ENCODE assay signal across 2 cellular contexts in the genomic region with DNA sequence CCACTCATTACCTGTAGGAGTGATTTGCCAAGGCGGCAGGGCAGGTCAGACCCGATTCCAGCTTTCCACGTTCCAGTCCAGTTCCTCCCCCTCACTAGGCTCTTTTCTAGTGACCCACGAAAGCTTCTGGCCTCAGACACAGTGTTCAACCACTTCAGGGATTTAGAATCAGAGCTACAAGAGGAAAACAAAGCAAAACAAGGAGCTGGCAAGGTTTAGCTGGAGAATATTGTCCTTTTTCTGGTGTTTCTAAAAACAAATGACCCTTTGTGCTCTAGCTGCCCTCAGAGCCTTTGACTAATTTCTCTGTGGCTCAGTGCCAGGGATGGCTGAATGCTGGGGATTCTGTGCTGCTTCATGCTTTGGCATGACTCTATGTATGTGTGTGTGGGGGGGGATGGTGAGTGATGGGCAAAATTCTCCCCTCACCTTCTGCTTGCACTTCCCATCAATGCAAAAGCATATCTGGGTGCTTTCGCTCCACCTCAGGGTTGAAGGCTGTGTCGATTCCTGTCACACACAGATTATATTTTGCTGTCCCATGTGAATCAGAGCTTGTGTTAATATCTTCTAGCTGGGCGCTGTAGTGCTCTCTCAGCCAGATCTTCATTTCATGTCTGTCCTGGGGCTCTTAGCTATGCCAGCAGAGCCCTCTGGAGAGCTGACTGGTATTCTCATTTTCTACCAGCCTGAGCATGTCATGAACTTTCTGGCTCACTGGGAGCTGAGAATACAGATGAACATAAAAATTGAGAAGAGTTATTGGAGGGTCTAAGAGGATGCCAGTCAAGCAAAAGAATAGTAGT.
A peak's percentile ranks its signal among the peaks of the same experiment; 100 is the strongest.
TF ChIP-seq lines count a peak whose summit lies in the region.

No MANE protein-coding gene starts in this region.

TF ChIP-seq in Ishikawa, 13 proteins besides CTCF, POLR2A, EP300 and RAD21 (continued from another document):
- TF ChIP-seq FOXM1 (IDR thresholded peaks at IDR 0.05; ENCODE audit: borderline replicate concordance, low read depth) (no peak), CEBPB (IDR thresholded peaks at IDR 0.05) (no peak), CREB1 (IDR thresholded peaks at IDR 0.05; ENCODE audit: low read depth) (no peak)
- TF ChIP-seq, protein P1, sequence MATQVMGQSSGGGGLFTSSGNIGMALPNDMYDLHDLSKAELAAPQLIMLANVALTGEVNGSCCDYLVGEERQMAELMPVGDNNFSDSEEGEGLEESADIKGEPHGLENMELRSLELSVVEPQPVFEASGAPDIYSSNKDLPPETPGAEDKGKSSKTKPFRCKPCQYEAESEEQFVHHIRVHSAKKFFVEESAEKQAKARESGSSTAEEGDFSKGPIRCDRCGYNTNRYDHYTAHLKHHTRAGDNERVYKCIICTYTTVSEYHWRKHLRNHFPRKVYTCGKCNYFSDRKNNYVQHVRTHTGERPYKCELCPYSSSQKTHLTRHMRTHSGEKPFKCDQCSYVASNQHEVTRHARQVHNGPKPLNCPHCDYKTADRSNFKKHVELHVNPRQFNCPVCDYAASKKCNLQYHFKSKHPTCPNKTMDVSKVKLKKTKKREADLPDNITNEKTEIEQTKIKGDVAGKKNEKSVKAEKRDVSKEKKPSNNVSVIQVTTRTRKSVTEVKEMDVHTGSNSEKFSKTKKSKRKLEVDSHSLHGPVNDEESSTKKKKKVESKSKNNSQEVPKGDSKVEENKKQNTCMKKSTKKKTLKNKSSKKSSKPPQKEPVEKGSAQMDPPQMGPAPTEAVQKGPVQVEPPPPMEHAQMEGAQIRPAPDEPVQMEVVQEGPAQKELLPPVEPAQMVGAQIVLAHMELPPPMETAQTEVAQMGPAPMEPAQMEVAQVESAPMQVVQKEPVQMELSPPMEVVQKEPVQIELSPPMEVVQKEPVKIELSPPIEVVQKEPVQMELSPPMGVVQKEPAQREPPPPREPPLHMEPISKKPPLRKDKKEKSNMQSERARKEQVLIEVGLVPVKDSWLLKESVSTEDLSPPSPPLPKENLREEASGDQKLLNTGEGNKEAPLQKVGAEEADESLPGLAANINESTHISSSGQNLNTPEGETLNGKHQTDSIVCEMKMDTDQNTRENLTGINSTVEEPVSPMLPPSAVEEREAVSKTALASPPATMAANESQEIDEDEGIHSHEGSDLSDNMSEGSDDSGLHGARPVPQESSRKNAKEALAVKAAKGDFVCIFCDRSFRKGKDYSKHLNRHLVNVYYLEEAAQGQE (IDR thresholded peaks at IDR 0.05; ENCODE audit: low read depth): no peak
- TF ChIP-seq, protein P2, sequence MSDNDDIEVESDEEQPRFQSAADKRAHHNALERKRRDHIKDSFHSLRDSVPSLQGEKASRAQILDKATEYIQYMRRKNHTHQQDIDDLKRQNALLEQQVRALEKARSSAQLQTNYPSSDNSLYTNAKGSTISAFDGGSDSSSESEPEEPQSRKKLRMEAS (IDR thresholded peaks at IDR 0.05): no peak

TF ChIP-seq in HepG2, 621 proteins besides CTCF, POLR2A, EP300 and RAD21 (continued from another document and continues in another):
- TF ChIP-seq, protein P3, sequence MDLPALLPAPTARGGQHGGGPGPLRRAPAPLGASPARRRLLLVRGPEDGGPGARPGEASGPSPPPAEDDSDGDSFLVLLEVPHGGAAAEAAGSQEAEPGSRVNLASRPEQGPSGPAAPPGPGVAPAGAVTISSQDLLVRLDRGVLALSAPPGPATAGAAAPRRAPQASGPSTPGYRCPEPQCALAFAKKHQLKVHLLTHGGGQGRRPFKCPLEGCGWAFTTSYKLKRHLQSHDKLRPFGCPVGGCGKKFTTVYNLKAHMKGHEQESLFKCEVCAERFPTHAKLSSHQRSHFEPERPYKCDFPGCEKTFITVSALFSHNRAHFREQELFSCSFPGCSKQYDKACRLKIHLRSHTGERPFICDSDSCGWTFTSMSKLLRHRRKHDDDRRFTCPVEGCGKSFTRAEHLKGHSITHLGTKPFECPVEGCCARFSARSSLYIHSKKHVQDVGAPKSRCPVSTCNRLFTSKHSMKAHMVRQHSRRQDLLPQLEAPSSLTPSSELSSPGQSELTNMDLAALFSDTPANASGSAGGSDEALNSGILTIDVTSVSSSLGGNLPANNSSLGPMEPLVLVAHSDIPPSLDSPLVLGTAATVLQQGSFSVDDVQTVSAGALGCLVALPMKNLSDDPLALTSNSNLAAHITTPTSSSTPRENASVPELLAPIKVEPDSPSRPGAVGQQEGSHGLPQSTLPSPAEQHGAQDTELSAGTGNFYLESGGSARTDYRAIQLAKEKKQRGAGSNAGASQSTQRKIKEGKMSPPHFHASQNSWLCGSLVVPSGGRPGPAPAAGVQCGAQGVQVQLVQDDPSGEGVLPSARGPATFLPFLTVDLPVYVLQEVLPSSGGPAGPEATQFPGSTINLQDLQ (CRISPR knock-in tag; IDR thresholded peaks at IDR 0.05): 0 out of 2 replicates have a peak, but pooled peaks have one; percentile 17
- TF ChIP-seq, protein P4, sequence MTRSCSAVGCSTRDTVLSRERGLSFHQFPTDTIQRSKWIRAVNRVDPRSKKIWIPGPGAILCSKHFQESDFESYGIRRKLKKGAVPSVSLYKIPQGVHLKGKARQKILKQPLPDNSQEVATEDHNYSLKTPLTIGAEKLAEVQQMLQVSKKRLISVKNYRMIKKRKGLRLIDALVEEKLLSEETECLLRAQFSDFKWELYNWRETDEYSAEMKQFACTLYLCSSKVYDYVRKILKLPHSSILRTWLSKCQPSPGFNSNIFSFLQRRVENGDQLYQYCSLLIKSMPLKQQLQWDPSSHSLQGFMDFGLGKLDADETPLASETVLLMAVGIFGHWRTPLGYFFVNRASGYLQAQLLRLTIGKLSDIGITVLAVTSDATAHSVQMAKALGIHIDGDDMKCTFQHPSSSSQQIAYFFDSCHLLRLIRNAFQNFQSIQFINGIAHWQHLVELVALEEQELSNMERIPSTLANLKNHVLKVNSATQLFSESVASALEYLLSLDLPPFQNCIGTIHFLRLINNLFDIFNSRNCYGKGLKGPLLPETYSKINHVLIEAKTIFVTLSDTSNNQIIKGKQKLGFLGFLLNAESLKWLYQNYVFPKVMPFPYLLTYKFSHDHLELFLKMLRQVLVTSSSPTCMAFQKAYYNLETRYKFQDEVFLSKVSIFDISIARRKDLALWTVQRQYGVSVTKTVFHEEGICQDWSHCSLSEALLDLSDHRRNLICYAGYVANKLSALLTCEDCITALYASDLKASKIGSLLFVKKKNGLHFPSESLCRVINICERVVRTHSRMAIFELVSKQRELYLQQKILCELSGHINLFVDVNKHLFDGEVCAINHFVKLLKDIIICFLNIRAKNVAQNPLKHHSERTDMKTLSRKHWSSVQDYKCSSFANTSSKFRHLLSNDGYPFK (CRISPR knock-in tag; IDR thresholded peaks at IDR 0.05; ENCODE audit: borderline replicate concordance): no peak
- TF ChIP-seq KMT2B (CRISPR knock-in tag; IDR thresholded peaks at IDR 0.05): 0 out of 2 replicates have a peak, but pooled peaks have one; percentile 25
- TF ChIP-seq, protein P5, sequence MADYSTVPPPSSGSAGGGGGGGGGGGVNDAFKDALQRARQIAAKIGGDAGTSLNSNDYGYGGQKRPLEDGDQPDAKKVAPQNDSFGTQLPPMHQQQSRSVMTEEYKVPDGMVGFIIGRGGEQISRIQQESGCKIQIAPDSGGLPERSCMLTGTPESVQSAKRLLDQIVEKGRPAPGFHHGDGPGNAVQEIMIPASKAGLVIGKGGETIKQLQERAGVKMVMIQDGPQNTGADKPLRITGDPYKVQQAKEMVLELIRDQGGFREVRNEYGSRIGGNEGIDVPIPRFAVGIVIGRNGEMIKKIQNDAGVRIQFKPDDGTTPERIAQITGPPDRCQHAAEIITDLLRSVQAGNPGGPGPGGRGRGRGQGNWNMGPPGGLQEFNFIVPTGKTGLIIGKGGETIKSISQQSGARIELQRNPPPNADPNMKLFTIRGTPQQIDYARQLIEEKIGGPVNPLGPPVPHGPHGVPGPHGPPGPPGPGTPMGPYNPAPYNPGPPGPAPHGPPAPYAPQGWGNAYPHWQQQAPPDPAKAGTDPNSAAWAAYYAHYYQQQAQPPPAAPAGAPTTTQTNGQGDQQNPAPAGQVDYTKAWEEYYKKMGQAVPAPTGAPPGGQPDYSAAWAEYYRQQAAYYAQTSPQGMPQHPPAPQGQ (CRISPR knock-in tag; IDR thresholded peaks at IDR 0.05; ENCODE audit: borderline replicate concordance): no peak
- TF ChIP-seq RFX3 (CRISPR knock-in tag; IDR thresholded peaks at IDR 0.05): no peak
- TF ChIP-seq MLLT10 (CRISPR knock-in tag; IDR thresholded peaks at IDR 0.05): no peak
- 0 out of 2 replicates have a peak, but pooled peaks have one; percentile 16 for TF ChIP-seq FOSL2 (CRISPR knock-in tag; IDR thresholded peaks at IDR 0.05)
- TF ChIP-seq, protein P6, sequence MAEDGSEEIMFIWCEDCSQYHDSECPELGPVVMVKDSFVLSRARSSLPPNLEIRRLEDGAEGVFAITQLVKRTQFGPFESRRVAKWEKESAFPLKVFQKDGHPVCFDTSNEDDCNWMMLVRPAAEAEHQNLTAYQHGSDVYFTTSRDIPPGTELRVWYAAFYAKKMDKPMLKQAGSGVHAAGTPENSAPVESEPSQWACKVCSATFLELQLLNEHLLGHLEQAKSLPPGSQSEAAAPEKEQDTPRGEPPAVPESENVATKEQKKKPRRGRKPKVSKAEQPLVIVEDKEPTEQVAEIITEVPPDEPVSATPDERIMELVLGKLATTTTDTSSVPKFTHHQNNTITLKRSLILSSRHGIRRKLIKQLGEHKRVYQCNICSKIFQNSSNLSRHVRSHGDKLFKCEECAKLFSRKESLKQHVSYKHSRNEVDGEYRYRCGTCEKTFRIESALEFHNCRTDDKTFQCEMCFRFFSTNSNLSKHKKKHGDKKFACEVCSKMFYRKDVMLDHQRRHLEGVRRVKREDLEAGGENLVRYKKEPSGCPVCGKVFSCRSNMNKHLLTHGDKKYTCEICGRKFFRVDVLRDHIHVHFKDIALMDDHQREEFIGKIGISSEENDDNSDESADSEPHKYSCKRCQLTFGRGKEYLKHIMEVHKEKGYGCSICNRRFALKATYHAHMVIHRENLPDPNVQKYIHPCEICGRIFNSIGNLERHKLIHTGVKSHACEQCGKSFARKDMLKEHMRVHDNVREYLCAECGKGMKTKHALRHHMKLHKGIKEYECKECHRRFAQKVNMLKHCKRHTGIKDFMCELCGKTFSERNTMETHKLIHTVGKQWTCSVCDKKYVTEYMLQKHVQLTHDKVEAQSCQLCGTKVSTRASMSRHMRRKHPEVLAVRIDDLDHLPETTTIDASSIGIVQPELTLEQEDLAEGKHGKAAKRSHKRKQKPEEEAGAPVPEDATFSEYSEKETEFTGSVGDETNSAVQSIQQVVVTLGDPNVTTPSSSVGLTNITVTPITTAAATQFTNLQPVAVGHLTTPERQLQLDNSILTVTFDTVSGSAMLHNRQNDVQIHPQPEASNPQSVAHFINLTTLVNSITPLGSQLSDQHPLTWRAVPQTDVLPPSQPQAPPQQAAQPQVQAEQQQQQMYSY (CRISPR knock-in tag; IDR thresholded peaks at IDR 0.05): peak; percentile 82; the same call in 1 of the 2 replicates
- TF ChIP-seq KAT2B (IDR thresholded peaks at IDR 0.05; ENCODE audit: borderline replicate concordance, low read depth, low read length): no peak
- TF ChIP-seq ZNF253 (CRISPR knock-in tag; IDR thresholded peaks at IDR 0.05; ENCODE audit: borderline replicate concordance): no peak
- no peak for TF ChIP-seq SETDB1 (CRISPR knock-in tag; IDR thresholded peaks at IDR 0.05; ENCODE audit: borderline replicate concordance)
- peak; percentile 21 for TF ChIP-seq TEAD3 (CRISPR knock-in tag; optimal IDR thresholded peaks at IDR 0.05; ENCODE audit: borderline replicate concordance)
- TF ChIP-seq ATF1 (CRISPR knock-in tag; IDR thresholded peaks at IDR 0.05): no peak
- TF ChIP-seq ZNF24 (IDR thresholded peaks at IDR 0.05): no peak
- TF ChIP-seq FOXA3 (CRISPR knock-in tag; IDR thresholded peaks at IDR 0.05): 0 out of 2 replicates have a peak, but pooled peaks have one; percentile 5
- TF ChIP-seq ZNF563 (CRISPR knock-in tag; IDR thresholded peaks at IDR 0.05): no peak
- TF ChIP-seq ELF3 (CRISPR knock-in tag; IDR thresholded peaks at IDR 0.05): 0 out of 2 replicates have a peak, but pooled peaks have one; percentile 11
- TF ChIP-seq ZNF562 (CRISPR knock-in tag; IDR thresholded peaks at IDR 0.05; ENCODE audit: borderline replicate concordance): no peak
- TF ChIP-seq CBFB (CRISPR knock-in tag; IDR thresholded peaks at IDR 0.05): no peak
- TF ChIP-seq, protein P7, sequence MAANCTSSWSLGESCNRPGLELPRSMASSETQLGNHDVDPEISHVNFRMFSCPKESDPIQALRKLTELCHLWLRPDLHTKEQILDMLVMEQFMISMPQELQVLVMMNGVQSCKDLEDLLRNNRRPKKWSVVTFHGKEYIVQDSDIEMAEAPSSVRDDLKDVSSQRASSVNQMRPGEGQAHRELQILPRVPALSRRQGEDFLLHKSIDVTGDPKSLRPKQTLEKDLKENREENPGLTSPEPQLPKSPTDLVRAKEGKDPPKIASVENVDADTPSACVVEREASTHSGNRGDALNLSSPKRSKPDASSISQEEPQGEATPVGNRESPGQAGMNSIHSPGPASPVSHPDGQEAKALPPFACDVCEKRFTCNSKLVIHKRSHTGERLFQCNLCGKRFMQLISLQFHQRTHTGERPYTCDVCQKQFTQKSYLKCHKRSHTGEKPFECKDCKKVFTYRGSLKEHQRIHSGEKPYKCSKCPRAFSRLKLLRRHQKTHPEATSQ (CRISPR knock-in tag; IDR thresholded peaks at IDR 0.05; ENCODE audit: borderline replicate concordance): no peak
- no peak for TF ChIP-seq ZNF3 (CRISPR knock-in tag; IDR thresholded peaks at IDR 0.05)
- TF ChIP-seq ZNF772 (CRISPR knock-in tag; IDR thresholded peaks at IDR 0.05): 0 out of 2 replicates have a peak, but pooled peaks have one; percentile 27
- TF ChIP-seq NFATC3 (CRISPR knock-in tag; IDR thresholded peaks at IDR 0.05): no peak
- TF ChIP-seq, protein P8, sequence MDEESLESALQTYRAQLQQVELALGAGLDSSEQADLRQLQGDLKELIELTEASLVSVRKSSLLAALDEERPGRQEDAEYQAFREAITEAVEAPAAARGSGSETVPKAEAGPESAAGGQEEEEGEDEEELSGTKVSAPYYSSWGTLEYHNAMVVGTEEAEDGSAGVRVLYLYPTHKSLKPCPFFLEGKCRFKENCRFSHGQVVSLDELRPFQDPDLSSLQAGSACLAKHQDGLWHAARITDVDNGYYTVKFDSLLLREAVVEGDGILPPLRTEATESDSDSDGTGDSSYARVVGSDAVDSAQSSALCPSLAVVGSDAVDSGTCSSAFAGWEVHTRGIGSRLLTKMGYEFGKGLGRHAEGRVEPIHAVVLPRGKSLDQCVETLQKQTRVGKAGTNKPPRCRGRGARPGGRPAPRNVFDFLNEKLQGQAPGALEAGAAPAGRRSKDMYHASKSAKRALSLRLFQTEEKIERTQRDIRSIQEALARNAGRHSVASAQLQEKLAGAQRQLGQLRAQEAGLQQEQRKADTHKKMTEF (CRISPR knock-in tag; IDR thresholded peaks at IDR 0.05): peak; percentile 31; the same call in 1 of the 2 replicates
- TF ChIP-seq SAP130 (CRISPR knock-in tag; IDR thresholded peaks at IDR 0.05; ENCODE audit: low read depth): peak; percentile 31; the same call in 1 of the 2 replicates
- no peak for TF ChIP-seq ZNF260 (CRISPR knock-in tag; IDR thresholded peaks at IDR 0.05; ENCODE audit: borderline replicate concordance, low read depth)
- TF ChIP-seq ATF7-NPFF (CRISPR knock-in tag; IDR thresholded peaks at IDR 0.05; ENCODE audit: low read depth): no peak
- TF ChIP-seq GATAD2A (CRISPR knock-in tag; IDR thresholded peaks at IDR 0.05): 0 out of 2 replicates have a peak, but pooled peaks have one; percentile 27
- TF ChIP-seq, protein P9, sequence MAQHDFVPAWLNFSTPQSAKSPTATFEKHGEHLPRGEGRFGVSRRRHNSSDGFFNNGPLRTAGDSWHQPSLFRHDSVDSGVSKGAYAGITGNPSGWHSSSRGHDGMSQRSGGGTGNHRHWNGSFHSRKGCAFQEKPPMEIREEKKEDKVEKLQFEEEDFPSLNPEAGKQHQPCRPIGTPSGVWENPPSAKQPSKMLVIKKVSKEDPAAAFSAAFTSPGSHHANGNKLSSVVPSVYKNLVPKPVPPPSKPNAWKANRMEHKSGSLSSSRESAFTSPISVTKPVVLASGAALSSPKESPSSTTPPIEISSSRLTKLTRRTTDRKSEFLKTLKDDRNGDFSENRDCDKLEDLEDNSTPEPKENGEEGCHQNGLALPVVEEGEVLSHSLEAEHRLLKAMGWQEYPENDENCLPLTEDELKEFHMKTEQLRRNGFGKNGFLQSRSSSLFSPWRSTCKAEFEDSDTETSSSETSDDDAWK (CRISPR knock-in tag; IDR thresholded peaks at IDR 0.05): no peak
